In the genomic region with DNA sequence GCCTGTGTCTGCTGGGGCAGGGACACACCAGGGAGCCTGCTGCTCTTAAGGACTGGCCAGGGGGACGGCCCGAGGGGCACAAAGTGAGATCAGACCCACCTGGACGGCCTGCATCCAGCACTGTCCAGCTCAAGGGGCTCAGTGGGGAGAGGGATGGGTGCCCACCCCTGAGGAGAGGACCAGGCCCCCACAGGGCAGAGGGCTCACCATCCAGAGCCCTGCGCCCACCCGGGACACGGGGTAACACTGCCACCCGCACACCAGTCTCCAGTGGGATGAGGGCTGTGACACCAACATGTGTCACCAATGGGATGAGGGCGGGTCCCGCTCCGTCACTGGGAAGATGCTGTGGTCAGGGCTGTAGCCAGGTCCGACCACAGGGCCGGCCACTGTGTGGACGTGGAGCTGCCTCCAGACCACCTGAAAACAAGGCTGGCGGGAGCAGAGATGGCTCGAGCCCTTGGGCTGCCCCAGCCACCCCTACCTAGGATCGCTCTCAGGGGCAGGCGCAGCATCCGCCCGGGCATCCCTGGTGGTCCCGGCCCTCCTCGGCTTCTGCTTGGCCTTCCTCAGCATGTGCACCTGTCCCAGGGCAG, we compare ENCODE assay signal across 1 cellular context.
TF ChIP-seq lines count a peak whose summit lies in the region.

No MANE protein-coding gene starts in this region.

TF ChIP-seq in WTC11, 78 proteins besides CTCF, POLR2A, EP300 and RAD21 (continued from another document):
- TF ChIP-seq, protein P1, sequence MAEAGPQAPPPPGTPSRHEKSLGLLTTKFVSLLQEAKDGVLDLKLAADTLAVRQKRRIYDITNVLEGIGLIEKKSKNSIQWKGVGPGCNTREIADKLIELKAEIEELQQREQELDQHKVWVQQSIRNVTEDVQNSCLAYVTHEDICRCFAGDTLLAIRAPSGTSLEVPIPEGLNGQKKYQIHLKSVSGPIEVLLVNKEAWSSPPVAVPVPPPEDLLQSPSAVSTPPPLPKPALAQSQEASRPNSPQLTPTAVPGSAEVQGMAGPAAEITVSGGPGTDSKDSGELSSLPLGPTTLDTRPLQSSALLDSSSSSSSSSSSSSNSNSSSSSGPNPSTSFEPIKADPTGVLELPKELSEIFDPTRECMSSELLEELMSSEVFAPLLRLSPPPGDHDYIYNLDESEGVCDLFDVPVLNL (CRISPR knock-in tag; IDR thresholded peaks at IDR 0.05; ENCODE audit: borderline replicate concordance, low read depth): no peak
TF ChIP-seq in WTC11: peak in this region for 0.
